In the genomic region with DNA sequence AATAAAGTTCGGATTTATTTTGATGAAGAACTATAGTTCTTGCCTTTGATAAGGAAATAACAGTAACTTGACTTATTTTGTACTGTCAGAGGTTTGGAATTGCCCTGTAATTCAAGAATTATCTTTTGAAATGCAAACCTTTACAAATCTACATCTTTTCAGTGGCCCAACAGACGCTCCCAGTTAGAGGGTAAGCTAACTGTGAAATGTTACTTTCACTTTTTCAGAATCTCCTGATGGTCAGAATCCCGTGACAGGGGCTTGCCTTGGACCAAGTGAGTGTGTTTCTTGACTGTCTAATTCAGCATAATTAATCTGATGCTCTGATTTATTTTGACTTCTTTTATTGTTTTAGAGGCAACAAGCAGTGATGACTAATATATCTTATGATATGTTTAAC, we compare ENCODE assay signal across 2 cellular contexts.
TF ChIP-seq lines count a peak whose summit lies in the region.

No MANE protein-coding gene starts in this region.

TF ChIP-seq in A549, 52 proteins besides CTCF, POLR2A, EP300 and RAD21:
- TF ChIP-seq, protein P1, sequence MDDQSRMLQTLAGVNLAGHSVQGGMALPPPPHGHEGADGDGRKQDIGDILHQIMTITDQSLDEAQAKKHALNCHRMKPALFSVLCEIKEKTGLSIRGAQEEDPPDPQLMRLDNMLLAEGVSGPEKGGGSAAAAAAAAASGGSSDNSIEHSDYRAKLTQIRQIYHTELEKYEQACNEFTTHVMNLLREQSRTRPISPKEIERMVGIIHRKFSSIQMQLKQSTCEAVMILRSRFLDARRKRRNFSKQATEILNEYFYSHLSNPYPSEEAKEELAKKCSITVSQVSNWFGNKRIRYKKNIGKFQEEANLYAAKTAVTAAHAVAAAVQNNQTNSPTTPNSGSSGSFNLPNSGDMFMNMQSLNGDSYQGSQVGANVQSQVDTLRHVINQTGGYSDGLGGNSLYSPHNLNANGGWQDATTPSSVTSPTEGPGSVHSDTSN (IDR thresholded peaks at IDR 0.05), result no peak
- TF ChIP-seq ESRRA (IDR thresholded peaks at IDR 0.05; ENCODE audit: borderline replicate concordance, low read length), result no peak

TF ChIP-seq in IMR-90, 13 proteins besides CTCF, POLR2A, EP300 and RAD21:
- TF ChIP-seq CEBPB (IDR thresholded peaks at IDR 0.05; ENCODE audit: low read depth, low read length) (no peak), MAZ (IDR thresholded peaks at IDR 0.05; ENCODE audit: borderline replicate concordance, low read depth, low read length) (no peak), NFE2L2 (IDR thresholded peaks at IDR 0.05; ENCODE audit: low read depth, low read length) (no peak), FOS (IDR thresholded peaks at IDR 0.05; ENCODE audit: low read depth, low read length) (no peak), BHLHE40 (IDR thresholded peaks at IDR 0.05; ENCODE audit: low read depth, low read length) (no peak), MAFK (IDR thresholded peaks at IDR 0.05; ENCODE audit: low read depth, low read length) (no peak), RFX5 (IDR thresholded peaks at IDR 0.05; ENCODE audit: low read depth, low read length) (no peak), RCOR1 (IDR thresholded peaks at IDR 0.05; ENCODE audit: insufficient replicate concordance, low read length) (no peak), SMC3 (IDR thresholded peaks at IDR 0.05; ENCODE audit: low read depth, low read length) (no peak), MXI1 (IDR thresholded peaks at IDR 0.05; ENCODE audit: borderline replicate concordance, low read depth, low read length) (no peak), CHD1 (IDR thresholded peaks at IDR 0.05; ENCODE audit: low read depth, low read length) (no peak)
- TF ChIP-seq, protein P2, sequence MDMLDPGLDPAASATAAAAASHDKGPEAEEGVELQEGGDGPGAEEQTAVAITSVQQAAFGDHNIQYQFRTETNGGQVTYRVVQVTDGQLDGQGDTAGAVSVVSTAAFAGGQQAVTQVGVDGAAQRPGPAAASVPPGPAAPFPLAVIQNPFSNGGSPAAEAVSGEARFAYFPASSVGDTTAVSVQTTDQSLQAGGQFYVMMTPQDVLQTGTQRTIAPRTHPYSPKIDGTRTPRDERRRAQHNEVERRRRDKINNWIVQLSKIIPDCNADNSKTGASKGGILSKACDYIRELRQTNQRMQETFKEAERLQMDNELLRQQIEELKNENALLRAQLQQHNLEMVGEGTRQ (IDR thresholded peaks at IDR 0.05; ENCODE audit: low read depth, low read length), result no peak
- TF ChIP-seq, protein P3, sequence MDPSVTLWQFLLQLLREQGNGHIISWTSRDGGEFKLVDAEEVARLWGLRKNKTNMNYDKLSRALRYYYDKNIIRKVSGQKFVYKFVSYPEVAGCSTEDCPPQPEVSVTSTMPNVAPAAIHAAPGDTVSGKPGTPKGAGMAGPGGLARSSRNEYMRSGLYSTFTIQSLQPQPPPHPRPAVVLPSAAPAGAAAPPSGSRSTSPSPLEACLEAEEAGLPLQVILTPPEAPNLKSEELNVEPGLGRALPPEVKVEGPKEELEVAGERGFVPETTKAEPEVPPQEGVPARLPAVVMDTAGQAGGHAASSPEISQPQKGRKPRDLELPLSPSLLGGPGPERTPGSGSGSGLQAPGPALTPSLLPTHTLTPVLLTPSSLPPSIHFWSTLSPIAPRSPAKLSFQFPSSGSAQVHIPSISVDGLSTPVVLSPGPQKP (IDR thresholded peaks at IDR 0.05; ENCODE audit: borderline replicate concordance, low read depth, low read length), result no peak
